10 cellular contexts compared by ENCODE assay signal in the genomic region with DNA sequence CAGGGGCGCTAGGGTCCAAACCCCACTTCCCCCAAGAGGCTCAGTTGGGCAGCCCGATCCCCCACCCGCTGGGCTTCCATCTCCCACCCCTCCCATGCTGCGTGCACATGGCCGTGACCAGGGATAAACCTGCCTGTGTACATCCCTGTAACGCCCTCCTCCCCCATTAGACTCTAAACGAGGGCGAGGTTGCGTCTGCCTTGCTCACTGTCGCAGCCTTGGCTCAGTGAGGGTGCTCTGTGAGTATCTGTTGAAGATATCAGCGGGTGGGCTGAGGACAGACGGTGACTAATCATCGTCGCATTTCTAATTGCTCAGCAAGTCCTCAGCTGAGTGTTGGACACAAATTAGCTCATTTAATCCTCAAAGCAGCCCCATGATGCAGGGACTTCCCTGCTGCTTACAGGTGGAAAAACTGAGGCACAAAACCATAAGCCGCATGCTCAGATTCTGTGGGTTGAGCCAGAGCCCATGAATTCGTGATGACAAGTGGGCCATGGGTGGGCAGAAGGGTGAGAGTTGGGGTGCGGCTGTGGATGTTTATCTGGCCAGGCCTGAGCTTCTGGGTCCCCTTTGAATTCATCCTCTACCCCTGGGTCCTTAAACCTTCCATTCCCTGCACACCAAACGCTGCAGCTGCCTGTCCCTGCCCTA. TPM values are rescaled to one million over a fixed set of nuclear protein-coding genes. Genes with fewer than 3 reads are reported as not detected.
DNase-seq lines count a peak whose midpoint lies in the region; ATAC-seq and TF ChIP-seq lines count a peak whose summit lies in the region.
"Had no signal": no experiment of that assay in that cellular context is flagged by ENCODE, and none has a peak within 500 bp of the region (broad histone marks: within the 10 kb centered on the region; RNA-seq: fewer than 3 reads in every experiment).

No MANE protein-coding gene starts in this region.

- no peak overlapping the region for H2AK5ac ChIP-seq in trophoblast cell (ENCODE audit: low read length)
- H2AK5ac ChIP-seq in H9 (ENCODE audit: insufficient read length, low read length) = no peak overlapping the region

- no peaks in the 10 kb centered on the region for H3K9me3 Mint-ChIP-seq in H9
- H3K9me3 Mint-ChIP-seq: stimulated activated memory B cell treated with anti-CD40 and anti-IgM and Interleukin-4, amounts not matched to agents 10 μg/mL and 1 μg/mL and 100 μg/mL, for 72 hours had no signal

- H3K4me3 ChIP-seq in HUES6 (ENCODE audit: low read depth, low read length) (no peak overlapping the region), trophoblast cell (ENCODE audit: low read depth, low read length) (no peak overlapping the region)

- H3K36me3 ChIP-seq in HUES6 (ENCODE audit: control insufficient read depth, insufficient read depth, low read length) = no peaks in the 10 kb centered on the region
- H3K36me3 ChIP-seq in trophoblast cell (ENCODE audit: control insufficient read depth in 1 of 2, insufficient read depth in 2 of 2, low read length in 2 of 2) = no peaks in the 10 kb centered on the region

- no peak overlapping the region for H2BK120ac ChIP-seq in trophoblast cell (ENCODE audit: insufficient read depth, low read length, poor library complexity)
- no peak overlapping the region for H2BK120ac ChIP-seq in H9 (ENCODE audit: low read depth, low read length, poor library complexity, severe bottlenecking)

- DNase-seq in Daoy (ENCODE audit: low read depth) = peak; percentile 61
- peak; percentile 27 for DNase-seq in cerebellar cortex (ENCODE audit: low spot score)
- peak; percentile 68 to 76 for DNase-seq in trophoblast cell
- no peak for DNase-seq in KG1 (lab: John Stamatoyannopoulos, UW)
- DNase-seq in H9 = no peak
- DNase-seq: activated CD4-positive, alpha-beta T cell treated with anti-CD3 and anti-CD28 coated beads, Interleukin-2, amount 50 U/mL, for 4 hours; NCI-H748 treated with DMSO at 0.1 percent for 48 hours had no signal

- H2AFZ ChIP-seq in trophoblast cell (ENCODE audit: insufficient read depth, low read length, poor library complexity) (no peak overlapping the region), H9 (ENCODE audit: low read length) (no peak overlapping the region)

- H3K27me3 Mint-ChIP-seq in H9 (ENCODE audit: low read depth) = no peaks in the 10 kb centered on the region; the same call in 1 of the 2 replicates

- no peak for TF ChIP-seq CTCF in H9 (conservative IDR thresholded peaks at IDR 0.05)

- H3K9ac ChIP-seq in HUES6 (ENCODE audit: low read length) (peak overlapping the region; percentile 49), trophoblast cell (ENCODE audit: low read length) (no peak overlapping the region), H9 (ENCODE audit: extremely low read depth, insufficient read length, low read length) (no peak overlapping the region)

- H3K4me1 Mint-ChIP-seq in H9 = peaks cover 20 to 21% of the 10 kb centered on the region in 2 experiments
- H3K4me1 Mint-ChIP-seq: stimulated activated memory B cell treated with anti-CD40 and anti-IgM and Interleukin-4, amounts not matched to agents 10 μg/mL and 1 μg/mL and 100 μg/mL, for 72 hours had no signal

- no peaks in the 10 kb centered on the region for H3K79me1 ChIP-seq in trophoblast cell (ENCODE audit: low read length)
- H3K79me1 ChIP-seq in H9 (ENCODE audit: insufficient read depth, low read depth, low read length, poor library complexity, severe bottlenecking) = no peaks in the 10 kb centered on the region

- H4K12ac ChIP-seq in trophoblast cell (ENCODE audit: low read depth, low read length) = no peak overlapping the region

- no peak overlapping the region for H3K18ac ChIP-seq in trophoblast cell (ENCODE audit: low read length)
- no peak overlapping the region for H3K18ac ChIP-seq in H9 (ENCODE audit: insufficient read length, low read depth, low read length)

- no peak overlapping the region for H4K5ac ChIP-seq in H9 (ENCODE audit: insufficient read length, low read depth, low read length)

- no peak overlapping the region for H3K23ac ChIP-seq in trophoblast cell (ENCODE audit: low read length)
- H3K23ac ChIP-seq in H9 (ENCODE audit: insufficient read length, low read depth, low read length) = no peak overlapping the region

- H4K91ac ChIP-seq in trophoblast cell (ENCODE audit: low read depth, low read length) (no peak overlapping the region), H9 (ENCODE audit: insufficient read length, low read depth, low read length) (no peak overlapping the region)

- no peaks in the 10 kb centered on the region for H3K36me3 Mint-ChIP-seq in H9 (ENCODE audit: insufficient read depth in 1 of 3, low read depth in 3 of 3)
- H3K36me3 Mint-ChIP-seq: stimulated activated memory B cell treated with anti-CD40 and anti-IgM and Interleukin-4, amounts not matched to agents 10 μg/mL and 1 μg/mL and 100 μg/mL, for 72 hours had no signal

- no peak for ATAC-seq in HG03469 (IDR thresholded peaks at IDR 0.05; ENCODE audit: unreplicated experiment)
- ATAC-seq: stimulated activated memory B cell treated with anti-CD40 and anti-IgM and Interleukin-4, amounts not matched to agents 10 μg/mL and 1 μg/mL and 100 μg/mL, for 72 hours had no signal

- no peak overlapping the region; a peak in 1 of 5 replicates for H3K4me3 Mint-ChIP-seq in H9
- H3K4me3 Mint-ChIP-seq: stimulated activated memory B cell treated with anti-CD40 and anti-IgM and Interleukin-4, amounts not matched to agents 10 μg/mL and 1 μg/mL and 100 μg/mL, for 72 hours had no signal

- no peaks in the 10 kb centered on the region for H3K79me2 ChIP-seq in trophoblast cell (ENCODE audit: control insufficient read depth, insufficient read depth, low read length, poor library complexity)
- H3K79me2 ChIP-seq in H9 (ENCODE audit: insufficient read depth, low read length) = no peaks in the 10 kb centered on the region

- H3K4ac ChIP-seq in trophoblast cell (ENCODE audit: low read depth, low read length) (no peak overlapping the region), H9 (ENCODE audit: low read depth, low read length) (no peak overlapping the region)

- H3K27me3 ChIP-seq in HUES6 (ENCODE audit: control insufficient read depth, insufficient read depth, low read length) (no peaks in the 10 kb centered on the region), trophoblast cell (ENCODE audit: insufficient read depth, low read length) (no peaks in the 10 kb centered on the region), H9 (ENCODE audit: insufficient read depth, low read length) (no peaks in the 10 kb centered on the region)

- no peak overlapping the region for H3K4me2 ChIP-seq in trophoblast cell (ENCODE audit: low read length)
- H3K4me2 ChIP-seq in H9 (ENCODE audit: insufficient read depth, insufficient read length, low read length) = no peak overlapping the region

- WGBS in trophoblast cell (ENCODE audit: extremely low coverage, insufficient coverage, insufficient read length) = no CpG with 5 or more reads among the region's 18 CpGs
- no CpG with 5 or more reads among the region's 18 CpGs for WGBS in H9 (ENCODE audit: extremely low coverage, insufficient read length, low lambda C conversion rate)

- H3K56ac ChIP-seq in H9 (ENCODE audit: insufficient read length, low read depth, low read length) = no peak overlapping the region

- H2BK20ac ChIP-seq in H9 (ENCODE audit: low read depth, low read length, poor library complexity, severe bottlenecking) = no peak overlapping the region

- H2BK12ac ChIP-seq in trophoblast cell (ENCODE audit: low read length) = no peak overlapping the region
- no peak overlapping the region for H2BK12ac ChIP-seq in H9 (ENCODE audit: insufficient read length, low read depth, low read length)

- H3T11ph ChIP-seq in H9 (ENCODE audit: low read length) = no peak overlapping the region

- H3K27ac Mint-ChIP-seq in H9 = peak overlapping the region in 1 of 3 experiments; percentile 87; a peak in 3 of 7 replicates
- H3K27ac Mint-ChIP-seq: stimulated activated memory B cell treated with anti-CD40 and anti-IgM and Interleukin-4, amounts not matched to agents 10 μg/mL and 1 μg/mL and 100 μg/mL, for 72 hours had no signal

- peaks cover 29% of the 10 kb centered on the region for H3K4me1 ChIP-seq in HUES6 (ENCODE audit: control insufficient read depth, insufficient read depth, low read length)
- peaks cover 4 to 5% of the 10 kb centered on the region in 2 experiments for H3K4me1 ChIP-seq in trophoblast cell (ENCODE audit: control insufficient read depth in 1 of 2, insufficient read depth in 2 of 2, low read length in 2 of 2)
- peaks cover 5% of the 10 kb centered on the region; the same call in 1 of the 2 replicates for H3K4me1 ChIP-seq in H9 (ENCODE audit: insufficient read depth, low read length)

- H3K9me3 ChIP-seq in HUES6 (ENCODE audit: control insufficient read depth, insufficient read depth, low read depth, low read length) = no peaks in the 10 kb centered on the region
- H3K9me3 ChIP-seq in trophoblast cell (ENCODE audit: insufficient read depth, low read depth, low read length) = peaks cover 1% of the 10 kb centered on the region
- no peaks in the 10 kb centered on the region for H3K9me3 ChIP-seq in H9 (ENCODE audit: control insufficient read depth, low read depth, low read length)

- no peaks in the 10 kb centered on the region for H3K23me2 ChIP-seq in H9 (ENCODE audit: insufficient read length, low read depth, low read length, poor library complexity, severe bottlenecking)

- no peak overlapping the region for H3K27ac ChIP-seq in HUES6 (ENCODE audit: low read depth, low read length)
- no peak overlapping the region for H3K27ac ChIP-seq in trophoblast cell (ENCODE audit: low read depth, low read length)
- H3K27ac ChIP-seq in H9 (ENCODE audit: insufficient read length, low read depth, low read length) = no peak overlapping the region

- H2BK15ac ChIP-seq in H9 (ENCODE audit: low read depth, low read length) = no peak overlapping the region

- H2BK5ac ChIP-seq in trophoblast cell (ENCODE audit: low read depth, low read length, poor library complexity) (no peak overlapping the region), H9 (ENCODE audit: insufficient read length, low read length) (no peak overlapping the region)

- H4K20me1 ChIP-seq in H9 (ENCODE audit: control insufficient read depth, insufficient read depth, insufficient read length) = no peaks in the 10 kb centered on the region

- H4K8ac ChIP-seq in trophoblast cell (ENCODE audit: low read depth, low read length) (no peak overlapping the region), H9 (replicated peaks; ENCODE audit: insufficient read length, low read depth, low read length) (no peak overlapping the region)

- H3K14ac ChIP-seq in trophoblast cell (ENCODE audit: low read length) (no peak overlapping the region), H9 (ENCODE audit: insufficient read depth, low read length) (no peak overlapping the region; the same call in 1 of the 2 replicates)

RNA-seq across cellular contexts. Expression of a gene that starts 26.0 kb away (rescaled TPM):
- total RNA-seq in Daoy (2014; rRNA removed; shearing (Covaris generic)) = 8.8 and 17.9 TPM in 2 replicates
- 15.9 and 19.7 TPM in 2 replicates for polyA plus RNA-seq in trophoblast cell (2013)
- total RNA-seq in H9 (2021) = 9.8 and 11.8 TPM in 2 replicates

Comparison
In these comparisons a context has a peak if more than half of its experiments do, and no peak if none do; other contexts are left out.
1. DNase-seq: peak in Daoy (single experiment), cerebellar cortex (single experiment) and trophoblast cell (2 of 2); none in KG1 (single experiment) and H9 (single experiment).